ENCODE assay signal across 8 cellular contexts in genomic region chr7:93147358-93147757, GRCh38. TPM values are rescaled to one million over a fixed set of nuclear protein-coding genes. Genes with fewer than 3 reads are reported as not detected.
DNase-seq lines count a peak whose midpoint lies in the region; ATAC-seq and TF ChIP-seq lines count a peak whose summit lies in the region.

No MANE protein-coding gene starts in this region.

- no peaks in the 10 kb centered on the region for H3K27me3 ChIP-seq in hepatocyte

- no peaks in the 10 kb centered on the region for H3K9me3 ChIP-seq in hepatocyte (ENCODE audit: low read depth)

- no peaks in the 10 kb centered on the region for H3K36me3 ChIP-seq in hepatocyte (replicated peaks; ENCODE audit: insufficient read depth, low read depth)

- H3K36me3 Mint-ChIP-seq in activated naive CD4-positive, alpha-beta T cell treated with anti-CD3 and anti-CD28 coated beads, Interleukin-2, amount 50 U/mL, for 72 hours, result peaks cover 29 to 36% of the 10 kb centered on the region in 2 donors

- H3K9me2 ChIP-seq in hepatocyte (replicated peaks; ENCODE audit: insufficient read depth), result no peaks in the 10 kb centered on the region

- TF ChIP-seq CTCF in hepatocyte (IDR thresholded peaks at IDR 0.05; ENCODE audit: poor library complexity), result no peak

- WGBS in hepatocyte (ENCODE audit: low lambda C conversion rate, missing lambda C conversion rate), result 43% methylated on average over 3 of the region's 3 CpGs

- no peak overlapping the region for H3K27ac ChIP-seq in hepatocyte

- H3K79me2 ChIP-seq in hepatocyte, result no peaks in the 10 kb centered on the region

- peaks cover 7% of the 10 kb centered on the region in 2 donors for H3K9me3 Mint-ChIP-seq in activated naive CD4-positive, alpha-beta T cell treated with anti-CD3 and anti-CD28 coated beads, Interleukin-2, amount 50 U/mL, for 72 hours

- H3K4me2 ChIP-seq in hepatocyte, result peak overlapping the region; percentile 61

- peak; percentile 78 for ATAC-seq in HG02973 (IDR thresholded peaks at IDR 0.05; ENCODE audit: unreplicated experiment)
- ATAC-seq in activated naive CD4-positive, alpha-beta T cell treated with anti-CD3 and anti-CD28 coated beads, Interleukin-2, amount 50 U/mL, for 72 hours, result peak; percentile 78 to 81

- no peak overlapping the region for H3K4me3 ChIP-seq in hepatocyte

- DNase-seq in activated CD8-positive, alpha-beta memory T cell treated with anti-CD3 and anti-CD28 coated beads for 24 hours, result peak; percentile 63
- no peak for DNase-seq in activated CD8-positive, alpha-beta memory T cell treated with anti-CD3 and anti-CD28 coated beads, Interleukin-2, amount 50 U/mL, for 48 hours
- DNase-seq in OCI-M1 (lab: John Stamatoyannopoulos, UW) (peak; percentile 96), hepatocyte (ENCODE audit: low spot score) (peak; percentile 19), NCI-H2171 treated with DMSO at 0.1 percent for 48 hours (lab: John Stamatoyannopoulos, UW) (no peak)
- peak in 1 of 2 donors; percentile 12 for DNase-seq in activated naive CD4-positive, alpha-beta T cell treated with anti-CD3 and anti-CD28 coated beads, Interleukin-2, amount 50 U/mL, for 72 hours (ENCODE audit: low spot score in 2 of 2)
- peak; percentile 2 to 50 for DNase-seq in stimulated activated CD4-positive, alpha-beta T cell treated with anti-CD3 and anti-CD28 coated beads, Interleukin-4, amount 100 ng/mL, for 4 hours

- H2AFZ ChIP-seq in hepatocyte, result peak overlapping the region; percentile 32

- H3K4me1 ChIP-seq in hepatocyte (ENCODE audit: insufficient read depth), result peaks cover 4% of the 10 kb centered on the region

- H3K27ac Mint-ChIP-seq in activated naive CD4-positive, alpha-beta T cell treated with anti-CD3 and anti-CD28 coated beads, Interleukin-2, amount 50 U/mL, for 72 hours, result peak overlapping the region; percentile 85 to 97

- no peaks in the 10 kb centered on the region for H4K20me1 ChIP-seq in hepatocyte (ENCODE audit: insufficient read depth, poor library complexity, severe bottlenecking)

RNA-seq across cellular contexts. Expression of gene SAMD9L, which starts 0.8 kb away (rescaled TPM):
- total RNA-seq in activated naive CD4-positive, alpha-beta T cell treated with anti-CD3 and anti-CD28 coated beads, Interleukin-2, amount 50 U/mL, for 72 hours, result 10 to 100 TPM in 1 of 2 donors, 1 to 10 TPM in 1; 9.3 to 35.2 TPM
- total RNA-seq in hepatocyte, result 1.5 and 4.5 TPM in 2 replicates
- polyA plus RNA-seq in hepatocyte, result 1.5 and 3.4 TPM in 2 replicates

RNA-seq across cellular contexts. Expression of gene SAMD9, which starts 29.6 kb away (rescaled TPM):
- total RNA-seq in activated naive CD4-positive, alpha-beta T cell treated with anti-CD3 and anti-CD28 coated beads, Interleukin-2, amount 50 U/mL, for 72 hours, result 10 to 100 TPM in 1 of 2 donors, 1 to 10 TPM in 1; 6.8 to 16.3 TPM
- 2.6 and 4.4 TPM in 2 replicates for total RNA-seq in hepatocyte
- 0.54 and 1.1 TPM in 2 replicates for polyA plus RNA-seq in hepatocyte

Comparison
In these comparisons a context has a peak if more than half of its experiments do, and no peak if none do; other contexts are left out.
1. DNase-seq: peak in activated CD8-positive, alpha-beta memory T cell treated with anti-CD3 and anti-CD28 coated beads for 24 hours (single experiment), OCI-M1 (single experiment), hepatocyte (single experiment) and stimulated activated CD4-positive, alpha-beta T cell treated with anti-CD3 and anti-CD28 coated beads, Interleukin-4, amount 100 ng/mL, for 4 hours (2 of 2); none in activated CD8-positive, alpha-beta memory T cell treated with anti-CD3 and anti-CD28 coated beads, Interleukin-2, amount 50 U/mL, for 48 hours (single experiment) and NCI-H2171 treated with DMSO at 0.1 percent for 48 hours (single experiment).